Comparison of ENCODE assay signal across 2 cellular contexts in the genomic region with DNA sequence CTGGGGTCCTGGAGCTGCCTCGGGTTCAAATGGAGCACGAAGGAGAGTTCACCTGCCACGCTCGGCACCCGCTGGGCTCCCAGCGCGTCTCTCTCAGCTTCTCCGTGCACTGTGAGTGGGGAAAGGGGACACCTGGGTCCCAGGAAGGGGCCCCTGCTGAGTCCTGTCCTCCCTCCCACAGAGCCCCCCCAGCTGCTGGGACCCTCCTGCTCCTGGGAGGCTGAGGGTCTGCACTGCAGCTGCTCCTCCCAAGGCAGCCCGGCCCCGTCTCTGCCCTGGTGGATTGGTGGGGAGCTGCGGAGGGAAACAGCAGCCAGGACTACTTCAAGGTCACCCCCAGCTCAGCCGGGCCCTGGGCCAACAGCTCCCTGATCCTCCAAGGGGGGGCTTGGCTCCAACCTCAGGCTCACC.
TF ChIP-seq lines count a peak whose summit lies in the region.

No MANE protein-coding gene starts in this region.

TF ChIP-seq in SK-N-SH treated with all-trans-retinoic acid at 6 μM for 48 hours, 23 proteins besides CTCF, POLR2A, EP300 and RAD21:
- TF ChIP-seq ESRRG (CRISPR knock-in tag; IDR thresholded peaks at IDR 0.05), result no peak
- TF ChIP-seq, protein P1, sequence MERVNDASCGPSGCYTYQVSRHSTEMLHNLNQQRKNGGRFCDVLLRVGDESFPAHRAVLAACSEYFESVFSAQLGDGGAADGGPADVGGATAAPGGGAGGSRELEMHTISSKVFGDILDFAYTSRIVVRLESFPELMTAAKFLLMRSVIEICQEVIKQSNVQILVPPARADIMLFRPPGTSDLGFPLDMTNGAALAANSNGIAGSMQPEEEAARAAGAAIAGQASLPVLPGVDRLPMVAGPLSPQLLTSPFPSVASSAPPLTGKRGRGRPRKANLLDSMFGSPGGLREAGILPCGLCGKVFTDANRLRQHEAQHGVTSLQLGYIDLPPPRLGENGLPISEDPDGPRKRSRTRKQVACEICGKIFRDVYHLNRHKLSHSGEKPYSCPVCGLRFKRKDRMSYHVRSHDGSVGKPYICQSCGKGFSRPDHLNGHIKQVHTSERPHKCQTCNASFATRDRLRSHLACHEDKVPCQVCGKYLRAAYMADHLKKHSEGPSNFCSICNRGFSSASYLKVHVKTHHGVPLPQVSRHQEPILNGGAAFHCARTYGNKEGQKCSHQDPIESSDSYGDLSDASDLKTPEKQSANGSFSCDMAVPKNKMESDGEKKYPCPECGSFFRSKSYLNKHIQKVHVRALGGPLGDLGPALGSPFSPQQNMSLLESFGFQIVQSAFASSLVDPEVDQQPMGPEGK (CRISPR knock-in tag; IDR thresholded peaks at IDR 0.05; ENCODE audit: borderline replicate concordance), result no peak
- no peak for TF ChIP-seq TOX (CRISPR knock-in tag; IDR thresholded peaks at IDR 0.05; ENCODE audit: borderline replicate concordance)
- no peak for TF ChIP-seq TCF4 (CRISPR knock-in tag; IDR thresholded peaks at IDR 0.05; ENCODE audit: borderline replicate concordance)
- TF ChIP-seq OSR1 (CRISPR knock-in tag; IDR thresholded peaks at IDR 0.05), result no peak
- TF ChIP-seq ZNF8 (CRISPR knock-in tag; IDR thresholded peaks at IDR 0.05), result no peak
- TF ChIP-seq GLIS3 (CRISPR knock-in tag; IDR thresholded peaks at IDR 0.05), result no peak
- no peak for TF ChIP-seq ZFP30 (CRISPR knock-in tag; IDR thresholded peaks at IDR 0.05)
- no peak for TF ChIP-seq ZFP3 (CRISPR knock-in tag; IDR thresholded peaks at IDR 0.05)
- TF ChIP-seq, protein P2, sequence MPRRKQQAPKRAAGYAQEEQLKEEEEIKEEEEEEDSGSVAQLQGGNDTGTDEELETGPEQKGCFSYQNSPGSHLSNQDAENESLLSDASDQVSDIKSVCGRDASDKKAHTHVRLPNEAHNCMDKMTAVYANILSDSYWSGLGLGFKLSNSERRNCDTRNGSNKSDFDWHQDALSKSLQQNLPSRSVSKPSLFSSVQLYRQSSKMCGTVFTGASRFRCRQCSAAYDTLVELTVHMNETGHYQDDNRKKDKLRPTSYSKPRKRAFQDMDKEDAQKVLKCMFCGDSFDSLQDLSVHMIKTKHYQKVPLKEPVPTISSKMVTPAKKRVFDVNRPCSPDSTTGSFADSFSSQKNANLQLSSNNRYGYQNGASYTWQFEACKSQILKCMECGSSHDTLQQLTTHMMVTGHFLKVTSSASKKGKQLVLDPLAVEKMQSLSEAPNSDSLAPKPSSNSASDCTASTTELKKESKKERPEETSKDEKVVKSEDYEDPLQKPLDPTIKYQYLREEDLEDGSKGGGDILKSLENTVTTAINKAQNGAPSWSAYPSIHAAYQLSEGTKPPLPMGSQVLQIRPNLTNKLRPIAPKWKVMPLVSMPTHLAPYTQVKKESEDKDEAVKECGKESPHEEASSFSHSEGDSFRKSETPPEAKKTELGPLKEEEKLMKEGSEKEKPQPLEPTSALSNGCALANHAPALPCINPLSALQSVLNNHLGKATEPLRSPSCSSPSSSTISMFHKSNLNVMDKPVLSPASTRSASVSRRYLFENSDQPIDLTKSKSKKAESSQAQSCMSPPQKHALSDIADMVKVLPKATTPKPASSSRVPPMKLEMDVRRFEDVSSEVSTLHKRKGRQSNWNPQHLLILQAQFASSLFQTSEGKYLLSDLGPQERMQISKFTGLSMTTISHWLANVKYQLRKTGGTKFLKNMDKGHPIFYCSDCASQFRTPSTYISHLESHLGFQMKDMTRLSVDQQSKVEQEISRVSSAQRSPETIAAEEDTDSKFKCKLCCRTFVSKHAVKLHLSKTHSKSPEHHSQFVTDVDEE (CRISPR knock-in tag; IDR thresholded peaks at IDR 0.05), result no peak
- no peak for TF ChIP-seq SNAI2 (CRISPR knock-in tag; IDR thresholded peaks at IDR 0.05)
- TF ChIP-seq, protein P3, sequence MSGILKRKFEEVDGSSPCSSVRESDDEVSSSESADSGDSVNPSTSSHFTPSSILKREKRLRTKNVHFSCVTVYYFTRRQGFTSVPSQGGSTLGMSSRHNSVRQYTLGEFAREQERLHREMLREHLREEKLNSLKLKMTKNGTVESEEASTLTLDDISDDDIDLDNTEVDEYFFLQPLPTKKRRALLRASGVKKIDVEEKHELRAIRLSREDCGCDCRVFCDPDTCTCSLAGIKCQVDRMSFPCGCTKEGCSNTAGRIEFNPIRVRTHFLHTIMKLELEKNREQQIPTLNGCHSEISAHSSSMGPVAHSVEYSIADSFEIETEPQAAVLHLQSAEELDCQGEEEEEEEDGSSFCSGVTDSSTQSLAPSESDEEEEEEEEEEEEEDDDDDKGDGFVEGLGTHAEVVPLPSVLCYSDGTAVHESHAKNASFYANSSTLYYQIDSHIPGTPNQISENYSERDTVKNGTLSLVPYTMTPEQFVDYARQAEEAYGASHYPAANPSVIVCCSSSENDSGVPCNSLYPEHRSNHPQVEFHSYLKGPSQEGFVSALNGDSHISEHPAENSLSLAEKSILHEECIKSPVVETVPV (CRISPR knock-in tag; IDR thresholded peaks at IDR 0.05), result no peak
- no peak for TF ChIP-seq ISL1 (CRISPR knock-in tag; IDR thresholded peaks at IDR 0.05)
- no peak for TF ChIP-seq CSDC2 (CRISPR knock-in tag; IDR thresholded peaks at IDR 0.05)
- no peak for TF ChIP-seq ZC3H10 (CRISPR knock-in tag; IDR thresholded peaks at IDR 0.05)
- TF ChIP-seq BACH2 (CRISPR knock-in tag; IDR thresholded peaks at IDR 0.05; ENCODE audit: borderline replicate concordance), result no peak
- no peak for TF ChIP-seq PPARA (CRISPR knock-in tag; IDR thresholded peaks at IDR 0.05; ENCODE audit: borderline replicate concordance)

TF ChIP-seq in SK-N-SH, 30 proteins besides CTCF, POLR2A, EP300 and RAD21:
- TF ChIP-seq EZH2phosphoT487 (IDR thresholded peaks at IDR 0.05; ENCODE audit: borderline replicate concordance, low read depth) (no peak), GATA2 (CRISPR knock-in tag; IDR thresholded peaks at IDR 0.05) (no peak), SMC3 (IDR thresholded peaks at IDR 0.05; ENCODE audit: low read depth, low read length) (no peak), SIN3A (IDR thresholded peaks at IDR 0.05; ENCODE audit: borderline replicate concordance, low read depth, low read length) (no peak), MXI1 (IDR thresholded peaks at IDR 0.05; ENCODE audit: low read depth, low read length) (no peak), FOXM1 (IDR thresholded peaks at IDR 0.05; ENCODE audit: low read depth) (no peak), TCF12 (IDR thresholded peaks at IDR 0.05) (no peak), CHD2 (IDR thresholded peaks at IDR 0.05; ENCODE audit: low read length, partially characterized antibody) (no peak), FOSL2 (IDR thresholded peaks at IDR 0.05; ENCODE audit: borderline replicate concordance, low read depth) (no peak), RXRA (IDR thresholded peaks at IDR 0.05; ENCODE audit: borderline replicate concordance, low read depth) (no peak), YY1 (IDR thresholded peaks at IDR 0.05; ENCODE audit: low read depth) (no peak)
- TF ChIP-seq, protein P4, sequence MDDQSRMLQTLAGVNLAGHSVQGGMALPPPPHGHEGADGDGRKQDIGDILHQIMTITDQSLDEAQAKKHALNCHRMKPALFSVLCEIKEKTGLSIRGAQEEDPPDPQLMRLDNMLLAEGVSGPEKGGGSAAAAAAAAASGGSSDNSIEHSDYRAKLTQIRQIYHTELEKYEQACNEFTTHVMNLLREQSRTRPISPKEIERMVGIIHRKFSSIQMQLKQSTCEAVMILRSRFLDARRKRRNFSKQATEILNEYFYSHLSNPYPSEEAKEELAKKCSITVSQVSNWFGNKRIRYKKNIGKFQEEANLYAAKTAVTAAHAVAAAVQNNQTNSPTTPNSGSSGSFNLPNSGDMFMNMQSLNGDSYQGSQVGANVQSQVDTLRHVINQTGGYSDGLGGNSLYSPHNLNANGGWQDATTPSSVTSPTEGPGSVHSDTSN (IDR thresholded peaks at IDR 0.05), result no peak
- TF ChIP-seq, protein P5, sequence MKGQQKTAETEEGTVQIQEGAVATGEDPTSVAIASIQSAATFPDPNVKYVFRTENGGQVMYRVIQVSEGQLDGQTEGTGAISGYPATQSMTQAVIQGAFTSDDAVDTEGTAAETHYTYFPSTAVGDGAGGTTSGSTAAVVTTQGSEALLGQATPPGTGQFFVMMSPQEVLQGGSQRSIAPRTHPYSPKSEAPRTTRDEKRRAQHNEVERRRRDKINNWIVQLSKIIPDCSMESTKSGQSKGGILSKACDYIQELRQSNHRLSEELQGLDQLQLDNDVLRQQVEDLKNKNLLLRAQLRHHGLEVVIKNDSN (IDR thresholded peaks at IDR 0.05; ENCODE audit: borderline replicate concordance, low read depth), result no peak
- TF ChIP-seq, protein P6, sequence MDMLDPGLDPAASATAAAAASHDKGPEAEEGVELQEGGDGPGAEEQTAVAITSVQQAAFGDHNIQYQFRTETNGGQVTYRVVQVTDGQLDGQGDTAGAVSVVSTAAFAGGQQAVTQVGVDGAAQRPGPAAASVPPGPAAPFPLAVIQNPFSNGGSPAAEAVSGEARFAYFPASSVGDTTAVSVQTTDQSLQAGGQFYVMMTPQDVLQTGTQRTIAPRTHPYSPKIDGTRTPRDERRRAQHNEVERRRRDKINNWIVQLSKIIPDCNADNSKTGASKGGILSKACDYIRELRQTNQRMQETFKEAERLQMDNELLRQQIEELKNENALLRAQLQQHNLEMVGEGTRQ (IDR thresholded peaks at IDR 0.05; ENCODE audit: borderline replicate concordance, low read depth, low read length), result no peak
